In the genomic region with DNA sequence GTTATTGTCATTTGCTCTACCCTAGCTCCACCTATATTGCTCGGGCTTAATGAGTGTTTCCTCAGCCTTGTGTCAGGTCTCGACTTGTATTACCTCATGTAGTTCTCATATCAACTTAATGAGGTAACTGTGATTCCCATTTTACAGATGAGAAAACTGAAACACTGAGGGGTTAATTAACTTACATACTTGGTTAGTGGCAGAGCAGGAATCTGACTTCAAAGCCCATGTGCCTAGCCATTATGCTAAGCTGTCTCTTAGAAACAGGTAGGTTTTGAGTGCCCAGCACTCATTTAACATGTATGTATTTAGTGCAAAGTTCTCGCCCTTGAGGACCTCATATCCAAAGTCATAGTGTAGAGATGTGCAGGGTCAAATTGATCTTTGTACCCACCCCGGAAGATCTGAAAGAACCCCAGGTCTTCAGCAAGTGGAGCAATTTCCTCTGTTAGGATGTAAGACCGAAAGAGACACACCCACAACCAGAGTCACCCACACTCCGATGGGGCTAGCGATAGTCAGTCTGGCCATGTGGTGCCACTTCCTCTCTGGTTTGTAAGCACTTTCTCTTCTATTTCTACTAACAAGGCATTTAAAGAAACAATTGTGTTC, we compare ENCODE assay signal across 1 cellular context.
TF ChIP-seq lines count a peak whose summit lies in the region.

No MANE protein-coding gene starts in this region.

TF ChIP-seq in GM12878, 131 proteins besides CTCF, POLR2A, EP300 and RAD21 (continued from another document):
- TF ChIP-seq, protein P1, sequence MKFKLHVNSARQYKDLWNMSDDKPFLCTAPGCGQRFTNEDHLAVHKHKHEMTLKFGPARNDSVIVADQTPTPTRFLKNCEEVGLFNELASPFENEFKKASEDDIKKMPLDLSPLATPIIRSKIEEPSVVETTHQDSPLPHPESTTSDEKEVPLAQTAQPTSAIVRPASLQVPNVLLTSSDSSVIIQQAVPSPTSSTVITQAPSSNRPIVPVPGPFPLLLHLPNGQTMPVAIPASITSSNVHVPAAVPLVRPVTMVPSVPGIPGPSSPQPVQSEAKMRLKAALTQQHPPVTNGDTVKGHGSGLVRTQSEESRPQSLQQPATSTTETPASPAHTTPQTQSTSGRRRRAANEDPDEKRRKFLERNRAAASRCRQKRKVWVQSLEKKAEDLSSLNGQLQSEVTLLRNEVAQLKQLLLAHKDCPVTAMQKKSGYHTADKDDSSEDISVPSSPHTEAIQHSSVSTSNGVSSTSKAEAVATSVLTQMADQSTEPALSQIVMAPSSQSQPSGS (IDR thresholded peaks at IDR 0.05; ENCODE audit: low read length) = 0 out of 2 replicates have a peak, but pooled peaks have one; percentile 7
- TF ChIP-seq ZNF274 (IDR thresholded peaks at IDR 0.05; ENCODE audit: insufficient read depth, insufficient read length) (no peak), CEBPB (IDR thresholded peaks at IDR 0.05; ENCODE audit: borderline replicate concordance in 1 of 2, low read depth in 2 of 2, low read length in 2 of 2) (no peak), MLLT1 (IDR thresholded peaks at IDR 0.05) (no peak), SPI1 (IDR thresholded peaks at IDR 0.05; ENCODE audit: borderline replicate concordance, insufficient read depth, low read depth, low read length) (peak; percentile 95), SUPT20H (IDR thresholded peaks at IDR 0.05; ENCODE audit: borderline replicate concordance, control insufficient read depth, low read depth, low read length) (no peak), ZNF207 (IDR thresholded peaks at IDR 0.05; ENCODE audit: borderline replicate concordance) (no peak), GATAD2B (conservative IDR thresholded peaks at IDR 0.05; ENCODE audit: low read depth) (0 out of 2 replicates have a peak, but pooled peaks have one; percentile 46), HDAC2 (IDR thresholded peaks at IDR 0.05) (no peak), RB1 (IDR thresholded peaks at IDR 0.05; ENCODE audit: borderline replicate concordance) (no peak), YY1 (IDR thresholded peaks at IDR 0.05; ENCODE audit: low read depth, low read length) (no peak), TCF3 (IDR thresholded peaks at IDR 0.05; ENCODE audit: borderline replicate concordance, insufficient read depth, low read depth, low read length) (no peak), PAX5 (IDR thresholded peaks at IDR 0.05; ENCODE audit: borderline replicate concordance, low read depth, low read length) (peak; percentile 41; the same call in 1 of the 2 replicates), ZZZ3 (IDR thresholded peaks at IDR 0.05; ENCODE audit: control insufficient read depth, insufficient read length, low read depth) (no peak), SKIL (IDR thresholded peaks at IDR 0.05; ENCODE audit: low read depth, poor library complexity, severe bottlenecking) (peak; percentile 68)
- TF ChIP-seq, protein P2, sequence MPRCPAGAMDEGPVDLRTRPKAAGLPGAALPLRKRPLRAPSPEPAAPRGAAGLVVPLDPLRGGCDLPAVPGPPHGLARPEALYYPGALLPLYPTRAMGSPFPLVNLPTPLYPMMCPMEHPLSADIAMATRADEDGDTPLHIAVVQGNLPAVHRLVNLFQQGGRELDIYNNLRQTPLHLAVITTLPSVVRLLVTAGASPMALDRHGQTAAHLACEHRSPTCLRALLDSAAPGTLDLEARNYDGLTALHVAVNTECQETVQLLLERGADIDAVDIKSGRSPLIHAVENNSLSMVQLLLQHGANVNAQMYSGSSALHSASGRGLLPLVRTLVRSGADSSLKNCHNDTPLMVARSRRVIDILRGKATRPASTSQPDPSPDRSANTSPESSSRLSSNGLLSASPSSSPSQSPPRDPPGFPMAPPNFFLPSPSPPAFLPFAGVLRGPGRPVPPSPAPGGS (IDR thresholded peaks at IDR 0.05; ENCODE audit: borderline replicate concordance, insufficient read depth, low read depth, low read length, poor library complexity, severe bottlenecking) = no peak
- TF ChIP-seq, protein P3, sequence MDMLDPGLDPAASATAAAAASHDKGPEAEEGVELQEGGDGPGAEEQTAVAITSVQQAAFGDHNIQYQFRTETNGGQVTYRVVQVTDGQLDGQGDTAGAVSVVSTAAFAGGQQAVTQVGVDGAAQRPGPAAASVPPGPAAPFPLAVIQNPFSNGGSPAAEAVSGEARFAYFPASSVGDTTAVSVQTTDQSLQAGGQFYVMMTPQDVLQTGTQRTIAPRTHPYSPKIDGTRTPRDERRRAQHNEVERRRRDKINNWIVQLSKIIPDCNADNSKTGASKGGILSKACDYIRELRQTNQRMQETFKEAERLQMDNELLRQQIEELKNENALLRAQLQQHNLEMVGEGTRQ (IDR thresholded peaks at IDR 0.05; ENCODE audit: borderline replicate concordance, low read depth, low read length) = no peak; the same call in 1 of the 2 replicates
